Comparison of ENCODE assay signal across 6 cellular contexts in the genomic region with DNA sequence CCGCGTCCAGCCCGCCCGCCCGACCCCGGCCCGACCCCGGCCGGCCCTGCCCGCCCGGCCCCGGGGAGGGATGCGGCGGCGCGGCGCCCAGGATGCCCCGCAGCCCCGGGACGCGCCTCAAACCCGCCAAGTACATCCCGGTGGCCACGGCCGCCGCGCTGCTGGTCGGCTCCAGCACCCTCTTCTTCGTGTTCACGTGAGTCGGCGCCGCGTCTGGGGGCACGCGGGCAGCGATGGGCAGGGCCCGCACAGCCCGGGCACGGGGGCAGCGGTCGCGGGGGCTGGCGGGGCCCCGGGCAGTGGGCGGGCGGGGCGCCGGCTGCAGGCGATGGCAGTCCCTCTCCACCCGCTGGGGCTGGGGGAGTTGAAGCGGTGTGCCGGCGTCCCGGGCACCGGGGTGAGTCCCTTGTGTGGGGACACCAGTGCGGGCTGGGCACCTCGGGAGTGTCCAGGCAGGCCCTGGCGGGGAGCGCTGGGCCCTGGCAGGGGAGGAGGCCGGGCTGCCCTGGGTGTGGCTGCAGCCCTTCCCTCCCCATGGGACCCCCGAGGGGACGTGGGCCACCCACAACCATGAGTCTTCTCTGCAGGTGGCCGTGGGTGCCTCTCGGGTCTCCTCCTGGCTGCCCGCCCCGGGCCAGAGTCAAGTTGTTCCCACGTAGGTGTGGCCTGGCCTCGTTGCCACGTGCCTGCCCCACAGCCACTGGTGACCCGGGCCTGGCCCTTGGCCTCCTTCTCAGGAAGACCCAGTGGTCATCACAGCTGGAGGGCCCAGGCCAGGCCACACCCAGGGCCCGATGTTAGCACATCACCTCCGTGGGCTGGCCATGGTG. TPM values are rescaled to one million over a fixed set of nuclear protein-coding genes. Genes with fewer than 3 reads are reported as not detected.
DNase-seq lines count a peak whose midpoint lies in the region; ATAC-seq, FAIRE-seq and TF ChIP-seq lines count a peak whose summit lies in the region.

No MANE protein-coding gene starts in this region.

- no peaks in the 10 kb centered on the region for H3K27me3 Mint-ChIP-seq in activated CD4-positive, alpha-beta memory T cell treated with anti-CD3 and anti-CD28 coated beads, Interleukin-2, amount 10 ng/mL, durations not matched to agents 7 days and 5 days

- peak overlapping the region; percentile 65 for H3K4me3 ChIP-seq in H7 (ENCODE audit: insufficient read depth, low read depth, low read length)
- peak overlapping the region; percentile 66 to 69 for H3K4me3 ChIP-seq in kidney (ENCODE audit: low read length in 2 of 2)

- H3K4me3 Mint-ChIP-seq in activated CD4-positive, alpha-beta memory T cell treated with anti-CD3 and anti-CD28 coated beads, Interleukin-2, amount 10 ng/mL, durations not matched to agents 7 days and 5 days: peak overlapping the region; percentile 64

- no peaks in the 10 kb centered on the region for H3K9me3 Mint-ChIP-seq in activated CD4-positive, alpha-beta memory T cell treated with anti-CD3 and anti-CD28 coated beads, Interleukin-2, amount 10 ng/mL, durations not matched to agents 7 days and 5 days

- no peak overlapping the region for H3K27ac Mint-ChIP-seq in activated CD4-positive, alpha-beta memory T cell treated with anti-CD3 and anti-CD28 coated beads, Interleukin-2, amount 10 ng/mL, durations not matched to agents 7 days and 5 days

- DNase-seq in H7 (peak; percentile 82), kidney (no peak), NCI-H524 treated with DMSO at 0.1 percent for 48 hours (lab: John Stamatoyannopoulos, UW) (no peak), DMS153 treated with DMSO at 0.1 percent for 48 hours (lab: John Stamatoyannopoulos, UW; ENCODE audit: unreplicated experiment) (no peak)
- DNase-seq in activated CD4-positive, alpha-beta memory T cell treated with anti-CD3 and anti-CD28 coated beads, Interleukin-2, amount 10 ng/mL, durations not matched to agents 7 days and 5 days: peak; percentile 32

- H3K27ac ChIP-seq in kidney (ENCODE audit: low read depth in 2 of 2, low read length in 2 of 2): no peak overlapping the region

- no peak for TF ChIP-seq CTCF in kidney (IDR thresholded peaks at IDR 0.05; ENCODE audit: borderline replicate concordance, extremely low read depth, insufficient read depth)

- POLR2A ChIA-PET in activated CD4-positive, alpha-beta memory T cell treated with anti-CD3 and anti-CD28 coated beads, Interleukin-2, amount 10 ng/mL, durations not matched to agents 7 days and 5 days (lab: Charles Lee): no interaction called here

- no peaks in the 10 kb centered on the region for H3K27me3 ChIP-seq in H7 (ENCODE audit: control insufficient read depth, insufficient read depth, low read length)

- H3K9ac ChIP-seq in kidney (ENCODE audit: low read length in 2 of 2): peak overlapping the region; percentile 65 to 80

- ATAC-seq in GM19455 (IDR thresholded peaks at IDR 0.05; ENCODE audit: unreplicated experiment): no peak

- FAIRE-seq in kidney (lab: Jason Lieb, UNC): no peak

- CTCF ChIA-PET in activated CD4-positive, alpha-beta memory T cell treated with anti-CD3 and anti-CD28 coated beads, Interleukin-2, amount 10 ng/mL, durations not matched to agents 7 days and 5 days (lab: Charles Lee): no interaction called here

- H3K9me3 ChIP-seq in kidney (ENCODE audit: control insufficient read depth in 1 of 2, low read length in 2 of 2): no peaks in the 10 kb centered on the region

- H3K4me1 Mint-ChIP-seq in activated CD4-positive, alpha-beta memory T cell treated with anti-CD3 and anti-CD28 coated beads, Interleukin-2, amount 10 ng/mL, durations not matched to agents 7 days and 5 days: peaks cover 20% of the 10 kb centered on the region

- H3K4me1 ChIP-seq in kidney (ENCODE audit: control insufficient read depth in 1 of 2, insufficient read depth in 1 of 2, low read depth in 1 of 2, low read length in 2 of 2): peaks cover 7 to 47% of the 10 kb centered on the region in 2 donors

- H3K36me3 ChIP-seq in H7 (replicated peaks; ENCODE audit: control insufficient read depth, insufficient read depth, low read length) (peaks cover under 1% of the 10 kb centered on the region), kidney (ENCODE audit: control insufficient read depth in 1 of 2, insufficient read depth in 2 of 2, low read length in 2 of 2) (no peaks in the 10 kb centered on the region)

- H3K36me3 Mint-ChIP-seq in activated CD4-positive, alpha-beta memory T cell treated with anti-CD3 and anti-CD28 coated beads, Interleukin-2, amount 10 ng/mL, durations not matched to agents 7 days and 5 days (ENCODE audit: low read depth): peaks cover 9% of the 10 kb centered on the region

- intact Hi-C loops in kidney (cut with DNase I): no loop called here

RNA-seq across cellular contexts. Expression of a gene that starts 0.5 kb away (rescaled TPM):
- total RNA-seq in H7 (2014; rRNA removed; shearing (Covaris generic)): 15.6 and 16.6 TPM in 2 replicates
- 10 to 100 TPM; 44.2 to 48.3 TPM for total RNA-seq in activated CD4-positive, alpha-beta memory T cell treated with anti-CD3 and anti-CD28 coated beads, Interleukin-2, amount 10 ng/mL, durations not matched to agents 7 days and 5 days
- 57.1 TPM for total RNA-seq in kidney
- 18.8 TPM for polyA plus RNA-seq in kidney (ENCODE audit: insufficient read depth, low read depth, low replicate concordance)

RNA-seq across cellular contexts. Expression of a gene that starts 15.0 kb away (rescaled TPM):
- total RNA-seq in H7 (2014; rRNA removed; shearing (Covaris generic)): 78.5 and 88.6 TPM in 2 replicates
- total RNA-seq in activated CD4-positive, alpha-beta memory T cell treated with anti-CD3 and anti-CD28 coated beads, Interleukin-2, amount 10 ng/mL, durations not matched to agents 7 days and 5 days: 10 to 100 TPM; 71.8 to 75.2 TPM
- total RNA-seq in kidney: 50.0 TPM
- 37.3 TPM for polyA plus RNA-seq in kidney (ENCODE audit: insufficient read depth, low read depth, low replicate concordance)

RNA-seq across cellular contexts. Expression of a gene that starts 16.2 kb away (rescaled TPM):
- total RNA-seq in H7 (2014; rRNA removed; shearing (Covaris generic)): 564 and 664 TPM in 2 replicates
- 100 to 1,000 TPM; 176 to 181 TPM for total RNA-seq in activated CD4-positive, alpha-beta memory T cell treated with anti-CD3 and anti-CD28 coated beads, Interleukin-2, amount 10 ng/mL, durations not matched to agents 7 days and 5 days
- 67.2 TPM for total RNA-seq in kidney
- 80.5 TPM for polyA plus RNA-seq in kidney (ENCODE audit: insufficient read depth, low read depth, low replicate concordance)

RNA-seq across cellular contexts. Expression of a gene that starts 18.8 kb away (rescaled TPM):
- total RNA-seq in H7 (2014; rRNA removed; shearing (Covaris generic)): not detected in 2 replicates
- under 1 TPM; 0.33 to 0.76 TPM for total RNA-seq in activated CD4-positive, alpha-beta memory T cell treated with anti-CD3 and anti-CD28 coated beads, Interleukin-2, amount 10 ng/mL, durations not matched to agents 7 days and 5 days
- total RNA-seq in kidney: 2.8 TPM
- 0.54 TPM for polyA plus RNA-seq in kidney (ENCODE audit: insufficient read depth, low read depth, low replicate concordance)

RNA-seq across cellular contexts. Expression of a gene that starts 52.0 kb away (rescaled TPM):
- 23.0 and 37.3 TPM in 2 replicates for total RNA-seq in H7 (2014; rRNA removed; shearing (Covaris generic))
- 10 to 100 TPM; 40.4 to 41.1 TPM for total RNA-seq in activated CD4-positive, alpha-beta memory T cell treated with anti-CD3 and anti-CD28 coated beads, Interleukin-2, amount 10 ng/mL, durations not matched to agents 7 days and 5 days
- total RNA-seq in kidney: 40.1 TPM
- polyA plus RNA-seq in kidney (ENCODE audit: insufficient read depth, low read depth, low replicate concordance): 12.2 TPM

Comparison
In these comparisons a context has a peak if more than half of its experiments do, and no peak if none do; other contexts are left out.
1. DNase-seq: peak in H7 (single experiment) and activated CD4-positive, alpha-beta memory T cell treated with anti-CD3 and anti-CD28 coated beads, Interleukin-2, amount 10 ng/mL, durations not matched to agents 7 days and 5 days (single experiment); none in kidney (single experiment), NCI-H524 treated with DMSO at 0.1 percent for 48 hours (single experiment) and DMS153 treated with DMSO at 0.1 percent for 48 hours (single experiment).